In the genomic region with DNA sequence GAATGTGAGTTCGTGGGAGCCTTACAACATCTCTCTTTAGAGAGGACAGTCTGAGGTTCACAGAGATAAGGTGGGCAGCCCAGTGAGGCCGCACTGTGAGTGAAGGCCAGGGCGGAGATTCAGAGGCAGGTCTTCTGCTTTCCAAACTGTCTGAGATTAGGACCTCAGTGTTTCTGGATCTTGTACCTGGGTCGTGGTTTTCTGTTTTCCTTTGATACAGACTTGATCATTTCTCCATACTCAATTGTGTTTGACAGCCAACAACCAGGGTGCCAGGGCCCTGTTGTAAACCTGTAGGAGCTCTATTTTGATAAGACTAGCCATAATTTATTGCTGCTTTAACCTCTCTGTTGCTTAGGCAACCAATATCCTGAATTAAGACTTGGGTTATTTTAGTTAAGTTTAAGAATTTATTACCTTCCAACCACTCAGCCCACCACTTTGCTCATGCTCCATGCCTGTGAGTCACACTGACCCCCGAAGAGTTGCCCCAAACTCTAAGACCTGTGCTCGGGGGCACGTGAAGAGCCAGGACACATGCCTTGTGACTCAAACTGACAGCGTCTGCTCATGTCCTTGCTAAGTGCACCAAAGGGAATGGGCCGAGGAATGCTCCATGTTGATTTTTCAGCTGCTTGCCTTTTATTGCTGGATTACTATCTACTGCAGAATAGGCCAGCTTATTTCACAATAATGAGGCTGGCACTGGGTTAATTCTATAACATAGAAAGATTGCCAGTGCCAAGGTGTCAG, we compare ENCODE assay signal across 21 cellular contexts.
A peak's percentile ranks its signal among the peaks of the same experiment; 100 is the strongest.
DNase-seq lines count a peak whose midpoint lies in the region; ATAC-seq and TF ChIP-seq lines count a peak whose summit lies in the region.
"Had no signal": no experiment of that assay in that cellular context is flagged by ENCODE, and none has a peak within 500 bp of the region (broad histone marks: within the 10 kb centered on the region; RNA-seq: fewer than 3 reads in every experiment).

No MANE protein-coding gene starts in this region.

- H3K4me3 Mint-ChIP-seq in MCF 10A (ENCODE audit: unreplicated experiment): no peak overlapping the region
- H3K4me3 Mint-ChIP-seq in endodermal cell: no peak overlapping the region
- H3K4me3 Mint-ChIP-seq: CD8-positive, alpha-beta memory T cell had no signal

- TF ChIP-seq CTCF in MCF 10A (IDR thresholded peaks at IDR 0.05; ENCODE audit: unreplicated experiment) (no peak), breast epithelium (IDR thresholded peaks at IDR 0.05) (no peak), endodermal cell (conservative IDR thresholded peaks at IDR 0.05) (no peak), mucosa of descending colon (IDR thresholded peaks at IDR 0.05) (no peak), GM13977 (IDR thresholded peaks at IDR 0.05; ENCODE audit: extremely low read depth, insufficient read depth, missing control alignments) (no peak)

- CTCF ChIA-PET in MCF 10A (lab: Yijun Ruan, JAX): interaction anchor here (0.6 kb wide), 1 partner anchor 38 kb away, joined by 3 read pairs; no protein-coding TSS in a partner anchor

- WGBS in endodermal cell (ENCODE audit: insufficient coverage in 1 of 2, insufficient read length in 1 of 2), 2 experiments: 90 to 91% methylated on average over 9 of the region's 9 CpGs

- no peak overlapping the region for H3K27ac ChIP-seq in breast epithelium
- no peak overlapping the region for H3K27ac ChIP-seq in endodermal cell (ENCODE audit: low read depth, low read length)
- H3K27ac ChIP-seq: 22Rv1, C4-2B, SJSA1 had no signal

- TF ChIP-seq POLR2A in breast epithelium (IDR thresholded peaks at IDR 0.05): no peak

- intact Hi-C loops in MCF 10A (cut with micrococcal nuclease): loop anchor here (5.0 kb wide), 1 partner anchor 44 kb away; no protein-coding TSS in a partner anchor
- intact Hi-C loops in breast epithelium (cut with DNase I; ENCODE audit: low total_unique reads): no loop called here
- intact Hi-C loops in mucosa of descending colon (cut with DNase I, micrococcal nuclease): no loop called here

- no peaks in the 10 kb centered on the region for H3K27me3 Mint-ChIP-seq in MCF 10A (ENCODE audit: insufficient read depth, unreplicated experiment)
- H3K27me3 Mint-ChIP-seq in endodermal cell (ENCODE audit: insufficient read depth): no peaks in the 10 kb centered on the region

- DNase-seq in MCF 10A (ENCODE audit: unreplicated experiment) (peak; percentile 35), breast epithelium (ENCODE audit: low spot score in 2 of 2) (no peak), endodermal cell (peak; percentile 38), mucosa of descending colon (no peak), NCI-H1930 (lab: John Stamatoyannopoulos, UW) (no peak), DMS 273 (lab: John Stamatoyannopoulos, UW; ENCODE audit: unreplicated experiment) (no peak), GM13977 (ENCODE audit: low spot score) (no peak)
- DNase-seq: CD8-positive, alpha-beta memory T cell; EL; Kasumi-1; NCI-H1092; NCI-H1436; NCI-H2029; NCI-H226; NCI-H510A treated with DMSO at 0.1 percent for 48 hours; NCI-H82 had no signal

- H3K4me1 ChIP-seq in breast epithelium (no peaks in the 10 kb centered on the region), endodermal cell (ENCODE audit: control insufficient read depth, insufficient read depth, low read length) (no peaks in the 10 kb centered on the region), mucosa of descending colon (ENCODE audit: low read depth) (peaks cover 4% of the 10 kb centered on the region)

- H3K4me1 Mint-ChIP-seq in MCF 10A (ENCODE audit: insufficient read depth, unreplicated experiment) (peaks cover 21% of the 10 kb centered on the region), endodermal cell (no peaks in the 10 kb centered on the region)

- no TSS peak for BruUV-seq in MCF 10A (replicated peaks; lab: Mats Ljungman, UMichigan)

- POLR2A ChIA-PET in MCF 10A (lab: Yijun Ruan, JAX): interaction anchor here (1.4 kb wide), 1 partner anchor 12 kb away, joined by 7 read pairs; no protein-coding TSS in a partner anchor

- H3K27ac Mint-ChIP-seq in MCF 10A (ENCODE audit: low read depth, unreplicated experiment) (no peak overlapping the region), endodermal cell (no peak overlapping the region)

- H3K36me3 Mint-ChIP-seq in MCF 10A (ENCODE audit: insufficient read depth, unreplicated experiment) (no peaks in the 10 kb centered on the region), endodermal cell (ENCODE audit: low read depth) (no peaks in the 10 kb centered on the region)
- H3K36me3 Mint-ChIP-seq: CD8-positive, alpha-beta memory T cell had no signal

- H3K4me3 ChIP-seq in breast epithelium: no peak overlapping the region
- no peak overlapping the region for H3K4me3 ChIP-seq in endodermal cell (ENCODE audit: low read length)
- H3K4me3 ChIP-seq in mucosa of descending colon: no peak overlapping the region
- H3K4me3 ChIP-seq: SJSA1 had no signal

- H3K27me3 ChIP-seq in breast epithelium (no peaks in the 10 kb centered on the region), endodermal cell (ENCODE audit: control insufficient read depth, insufficient read depth, low read length, poor library complexity, severe bottlenecking) (no peaks in the 10 kb centered on the region)
- H3K27me3 ChIP-seq: SJSA1 had no signal

- H3K36me3 ChIP-seq in breast epithelium (no peaks in the 10 kb centered on the region), endodermal cell (ENCODE audit: control insufficient read depth, insufficient read depth, low read length) (no peaks in the 10 kb centered on the region), mucosa of descending colon (ENCODE audit: low read depth) (no peaks in the 10 kb centered on the region)
- H3K36me3 ChIP-seq: SJSA1 had no signal

- H3K9me3 Mint-ChIP-seq in MCF 10A (ENCODE audit: unreplicated experiment): no peaks in the 10 kb centered on the region
- H3K9me3 Mint-ChIP-seq in endodermal cell: no peaks in the 10 kb centered on the region
- H3K9me3 Mint-ChIP-seq: CD8-positive, alpha-beta memory T cell had no signal

- in situ Hi-C loops in GM13977 (cut with MboI; ENCODE audit: low pct_unique_long_range_greater_than_20kb, low sequenced_read_pairs, unreplicated experiment): no loop called here

- H3K9ac ChIP-seq in endodermal cell (ENCODE audit: extremely low read depth, low read length, poor library complexity, severe bottlenecking): no peak overlapping the region

- H3K9me3 ChIP-seq in breast epithelium: no peaks in the 10 kb centered on the region
- H3K9me3 ChIP-seq in endodermal cell (ENCODE audit: control insufficient read depth, low read length): no peaks in the 10 kb centered on the region
- no peaks in the 10 kb centered on the region for H3K9me3 ChIP-seq in mucosa of descending colon
- H3K9me3 ChIP-seq: SJSA1 had no signal

- ATAC-seq in mucosa of descending colon: peak; percentile 31
- ATAC-seq in GM18858 (IDR thresholded peaks at IDR 0.05; ENCODE audit: unreplicated experiment): no peak
- ATAC-seq: Right ventricle myocardium inferior had no signal

Comparison
In these comparisons a context has a peak if more than half of its experiments do, and no peak if none do; other contexts are left out.
1. DNase-seq: peak in MCF 10A (single experiment) and endodermal cell (single experiment); none in breast epithelium (0 of 2), mucosa of descending colon (0 of 3), NCI-H1930 (0 of 2), DMS 273 (single experiment) and GM13977 (single experiment).